ENCODE assay signal across 20 cellular contexts in the genomic region with DNA sequence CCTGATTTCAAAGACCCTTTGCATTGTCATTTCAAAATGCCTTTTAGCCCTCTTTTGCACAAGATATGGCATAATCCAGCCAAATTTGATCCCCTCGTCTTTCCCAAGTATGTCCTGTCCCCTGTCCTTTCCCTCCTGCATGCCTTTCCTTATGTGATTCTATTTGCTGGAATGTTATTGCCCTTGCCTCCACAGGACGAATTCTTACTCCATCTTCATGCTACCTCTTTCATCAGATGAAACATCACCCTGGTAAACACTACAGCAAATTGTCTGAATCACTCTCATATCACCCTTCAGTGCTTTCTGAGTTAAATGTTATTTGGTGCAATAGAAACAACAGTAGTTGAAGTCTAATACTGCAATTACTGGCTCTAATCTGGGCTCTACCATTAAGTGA. TPM values are rescaled to one million over a fixed set of nuclear protein-coding genes. Genes with fewer than 3 reads are reported as not detected.
A peak's percentile ranks its signal among the peaks of the same experiment; 100 is the strongest.
DNase-seq lines count a peak whose midpoint lies in the region; ATAC-seq, FAIRE-seq and TF ChIP-seq lines count a peak whose summit lies in the region.
"Had no signal": no experiment of that assay in that cellular context is flagged by ENCODE, and none has a peak within 500 bp of the region (broad histone marks: within the 10 kb centered on the region; RNA-seq: fewer than 3 reads in every experiment).

No MANE protein-coding gene starts in this region.

- H3K36me3 ChIP-seq in mammary epithelial cell (ENCODE audit: insufficient read depth, low read length) = no peaks in the 10 kb centered on the region
- no peaks in the 10 kb centered on the region for H3K36me3 ChIP-seq in breast epithelium
- no peaks in the 10 kb centered on the region for H3K36me3 ChIP-seq in H1 (ENCODE audit: control insufficient read depth in 2 of 4, insufficient read depth in 4 of 4, low read length in 3 of 4)
- H3K36me3 ChIP-seq in mesenchymal stem cell (ENCODE audit: control insufficient read depth in 1 of 2, insufficient read depth in 2 of 2, low read depth in 1 of 2, low read length in 2 of 2) = no peaks in the 10 kb centered on the region
- H3K36me3 ChIP-seq in osteoblast (ENCODE audit: insufficient read depth, low read length) = no peaks in the 10 kb centered on the region

- H3K27ac ChIP-seq in mammary epithelial cell (ENCODE audit: insufficient read depth, low read depth, low read length) (no peak overlapping the region), breast epithelium (no peak overlapping the region), H1 (ENCODE audit: low read depth, low read length) (no peak overlapping the region), mesenchymal stem cell (ENCODE audit: low read length, poor library complexity, severe bottlenecking) (no peak overlapping the region), osteoblast (ENCODE audit: low read depth, low read length) (no peak overlapping the region)
- H3K27ac ChIP-seq: 22Rv1, KMS-11, PC-9, SK-N-MC had no signal

- CTCF ChIA-PET in mammary epithelial cell (lab: Charles Lee; ENCODE audit: low non-redundant PET) (no interaction called here), H1 (lab: Charles Lee; ENCODE audit: partially characterized antibody) (no interaction called here)

- POLR2A ChIA-PET in H1 (lab: Charles Lee; ENCODE audit: partially characterized antibody) = no interaction called here

- ATAC-seq in HG03457 (IDR thresholded peaks at IDR 0.05; ENCODE audit: unreplicated experiment) = no peak

- no peak overlapping the region for H3K56ac ChIP-seq in H1 (replicated peaks; ENCODE audit: insufficient read length, low read depth, low read length)

- H2AFZ ChIP-seq in mammary epithelial cell (ENCODE audit: low read depth, low read length) (peak overlapping the region; percentile 22), H1 (ENCODE audit: low read length) (peak overlapping the region; percentile 22; the same call in 1 of the 2 replicates), mesenchymal stem cell (ENCODE audit: low read depth, low read length) (no peak overlapping the region), osteoblast (ENCODE audit: low read length) (no peak overlapping the region)
- H2AFZ ChIP-seq: PC-9 had no signal

- in situ Hi-C loops in mammary epithelial cell (cut with MboI; ENCODE audit: low sequenced_read_pairs in 2 of 2) = no loop called here

- H3K9me3 ChIP-seq in mammary epithelial cell (replicated peaks; ENCODE audit: insufficient read depth, low read length) (peaks cover 6% of the 10 kb centered on the region), breast epithelium (no peaks in the 10 kb centered on the region), H1 (ENCODE audit: insufficient read depth in 2 of 2, low read depth in 1 of 2, low read length in 1 of 2) (no peaks in the 10 kb centered on the region), mesenchymal stem cell (ENCODE audit: control insufficient read depth, low read length) (no peaks in the 10 kb centered on the region), osteoblast (ENCODE audit: low read depth, low read length) (no peaks in the 10 kb centered on the region)

- no peak overlapping the region for H3K9ac ChIP-seq in mammary epithelial cell (ENCODE audit: insufficient read depth, low read length)
- H3K9ac ChIP-seq in H1 (replicated peaks in 1 of 4; ENCODE audit: extremely low read depth in 1 of 4, low read depth in 3 of 4, low read length in 3 of 4) = no peak overlapping the region
- H3K9ac ChIP-seq in mesenchymal stem cell (ENCODE audit: low read length) = no peak overlapping the region
- H3K9ac ChIP-seq: KMS-11 had no signal

- no peak for DNase-seq in mammary epithelial cell
- DNase-seq in breast epithelium (ENCODE audit: low spot score in 2 of 2) = no peak
- DNase-seq in H1 (ENCODE audit: low read depth in 1 of 2, low spot score in 2 of 2) = no peak
- DNase-seq in mesenchymal stem cell = no peak
- DNase-seq in osteoblast (ENCODE audit: insufficient read length, low spot score, missing footprints) = no peak
- DNase-seq in epidermal melanocyte (ENCODE audit: insufficient read length, low spot score) = no peak
- DNase-seq: DMS153, DND-41, H9, MM.1S, NCI-H2029, NCI-H446 treated with DMSO at 0.1 percent for 48 hours, NCI-H526 treated with DMSO at 0.1 percent for 48 hours, PC-9, SHP77 had no signal

- no peak overlapping the region for H3K4me3 ChIP-seq in mammary epithelial cell (replicated peaks in 1 of 3; ENCODE audit: insufficient read depth in 1 of 3, low read depth in 2 of 3, low read length in 3 of 3)
- no peak overlapping the region for H3K4me3 ChIP-seq in breast epithelium
- H3K4me3 ChIP-seq in H1 (ENCODE audit: extremely low read depth in 1 of 4, insufficient read depth in 2 of 4, low read depth in 3 of 4, low read length in 4 of 4) = no peak overlapping the region
- H3K4me3 ChIP-seq in mesenchymal stem cell (ENCODE audit: insufficient read depth in 1 of 2, low read depth in 1 of 2, low read length in 2 of 2) = no peak overlapping the region
- H3K4me3 ChIP-seq in osteoblast (ENCODE audit: insufficient read depth, low read length) = no peak overlapping the region
- H3K4me3 ChIP-seq: PC-9, SK-N-MC had no signal

- H3K23me2 ChIP-seq in H1 (ENCODE audit: low read depth, low read length) = no peaks in the 10 kb centered on the region

- no peaks in the 10 kb centered on the region for H3K79me1 ChIP-seq in H1 (ENCODE audit: low read depth, low read length)
- H3K79me1 ChIP-seq in mesenchymal stem cell (replicated peaks; ENCODE audit: low read length, poor library complexity, severe bottlenecking) = no peaks in the 10 kb centered on the region

- H2BK15ac ChIP-seq in H1 (ENCODE audit: low read length) (no peak overlapping the region), mesenchymal stem cell (ENCODE audit: low read depth, poor library complexity, severe bottlenecking) (no peak overlapping the region)

- H3K23ac ChIP-seq in H1 (ENCODE audit: insufficient read length) (no peak overlapping the region), mesenchymal stem cell (ENCODE audit: low read length in 2 of 2) (no peak overlapping the region)

- H2AK5ac ChIP-seq in H1 (ENCODE audit: low read depth, low read length) (no peak overlapping the region), mesenchymal stem cell (ENCODE audit: low read length, severe bottlenecking) (no peak overlapping the region)

- no peak overlapping the region for H2BK20ac ChIP-seq in H1 (ENCODE audit: low read length)

- H3K4me2 ChIP-seq in mammary epithelial cell (ENCODE audit: insufficient read depth, low read depth, low read length) (no peak overlapping the region), H1 (ENCODE audit: insufficient read depth in 1 of 2, low read depth in 2 of 2, low read length in 2 of 2) (no peak overlapping the region), mesenchymal stem cell (ENCODE audit: low read length, poor library complexity, severe bottlenecking) (no peak overlapping the region), osteoblast (ENCODE audit: insufficient read depth, low read length) (no peak overlapping the region)
- H3K4me2 ChIP-seq: KMS-11, PC-9 had no signal

- WGBS in mammary epithelial cell (ENCODE audit: low coverage, missing lambda C conversion rate) = 70% methylated on average over 2 of the region's 2 CpGs
- WGBS in H1 (ENCODE audit: extremely low coverage in 1 of 2, insufficient coverage in 1 of 2, insufficient read length in 1 of 2, insufficient replicate concordance in 2 of 2, low coverage in 1 of 2, low lambda C conversion rate in 2 of 2, missing lambda C conversion rate in 1 of 2), 2 experiments = 85% methylated on average over 2 of the region's 2 CpGs; no CpG with 5 or more reads in 1 of the 2 experiments
- 81% methylated on average over 2 of the region's 2 CpGs for WGBS in mesenchymal stem cell

- TF ChIP-seq CTCF in mammary epithelial cell (conservative IDR thresholded peaks at IDR 0.05 in 1 of 2, IDR thresholded peaks at IDR 0.05 in 1 of 2; ENCODE audit: extremely low read depth in 1 of 2, insufficient read depth in 1 of 2, low read depth in 1 of 2, low read length in 2 of 2) (no peak), breast epithelium (IDR thresholded peaks at IDR 0.05) (no peak), H1 (IDR thresholded peaks at IDR 0.05; ENCODE audit: control extremely low read depth in 1 of 3, insufficient read depth in 1 of 3, low read depth in 1 of 3, low read length in 3 of 3) (no peak), osteoblast (IDR thresholded peaks at IDR 0.05; ENCODE audit: extremely low read depth, low read depth, low read length) (no peak)

- H2BK12ac ChIP-seq in H1 (ENCODE audit: low read depth, low read length) (no peak overlapping the region), mesenchymal stem cell (ENCODE audit: low read length in 2 of 2) (no peak overlapping the region)

- peaks cover 23% of the 10 kb centered on the region for H3K4me1 ChIP-seq in mammary epithelial cell (ENCODE audit: insufficient read depth, low read length)
- no peaks in the 10 kb centered on the region for H3K4me1 ChIP-seq in breast epithelium
- no peaks in the 10 kb centered on the region; a peak in 1 of 7 replicates for H3K4me1 ChIP-seq in H1 (replicated peaks in 1 of 4; ENCODE audit: control insufficient read depth in 3 of 4, insufficient read depth in 4 of 4, low read length in 3 of 4)
- peaks cover 1% of the 10 kb centered on the region for H3K4me1 ChIP-seq in mesenchymal stem cell (ENCODE audit: control insufficient read depth, insufficient read depth, low read depth, low read length)
- peaks cover 9% of the 10 kb centered on the region for H3K4me1 ChIP-seq in osteoblast (ENCODE audit: insufficient read depth, low read length)

- H3K18ac ChIP-seq in H1 (ENCODE audit: extremely low read depth, low read length) (no peak overlapping the region), mesenchymal stem cell (ENCODE audit: low read depth in 1 of 2, low read length in 2 of 2) (no peak overlapping the region)

- no peak overlapping the region for H2BK120ac ChIP-seq in H1 (replicated peaks; ENCODE audit: low read depth, low read length)
- no peak overlapping the region for H2BK120ac ChIP-seq in mesenchymal stem cell (ENCODE audit: low read depth, low read length)

- TF ChIP-seq RAD21 in H1 (IDR thresholded peaks at IDR 0.05 in 1 of 2, conservative IDR thresholded peaks at IDR 0.05 in 1 of 2; ENCODE audit: low read depth in 2 of 2, low read length in 2 of 2) = no peak

- H4K8ac ChIP-seq in H1 (ENCODE audit: extremely low read depth, insufficient read depth, low read length) (no peak overlapping the region), mesenchymal stem cell (ENCODE audit: low read length) (peak overlapping the region; percentile 37)

- H4K20me1 ChIP-seq in mammary epithelial cell (ENCODE audit: insufficient read depth, low read length) (no peaks in the 10 kb centered on the region), H1 (replicated peaks in 1 of 2; ENCODE audit: control insufficient read depth in 1 of 2, insufficient read depth in 2 of 2, low read length in 2 of 2) (no peaks in the 10 kb centered on the region), osteoblast (ENCODE audit: insufficient read depth, low read length) (no peaks in the 10 kb centered on the region)

- intact Hi-C loops in mammary epithelial cell (cut with micrococcal nuclease) = loop anchor here (2.0 kb wide), 1 partner anchor 55 kb away; no protein-coding TSS in a partner anchor
- intact Hi-C loops in breast epithelium (cut with DNase I; ENCODE audit: low total_unique reads) = no loop called here

- no peak overlapping the region for H3K4ac ChIP-seq in H1 (replicated peaks; ENCODE audit: insufficient read length, low read depth, low read length)
- no peak overlapping the region for H3K4ac ChIP-seq in mesenchymal stem cell (ENCODE audit: low read depth in 1 of 2, low read length in 2 of 2)

- H4K91ac ChIP-seq in H1 (replicated peaks; ENCODE audit: insufficient read length, low read length) = no peak overlapping the region
- H4K91ac ChIP-seq in mesenchymal stem cell (ENCODE audit: low read length) = no peak overlapping the region

- TF ChIP-seq POLR2A in breast epithelium (IDR thresholded peaks at IDR 0.05) (no peak), H1 (IDR thresholded peaks at IDR 0.05; ENCODE audit: control extremely low read depth in 1 of 2, low read depth in 2 of 2, low read length in 2 of 2) (no peak)

- no peak overlapping the region for H2BK5ac ChIP-seq in H1 (ENCODE audit: low read depth, low read length)
- H2BK5ac ChIP-seq in mesenchymal stem cell (ENCODE audit: low read depth, low read length, poor library complexity, severe bottlenecking) = no peak overlapping the region

- no peaks in the 10 kb centered on the region for H3K79me2 ChIP-seq in mammary epithelial cell (ENCODE audit: insufficient read depth, low read length)
- H3K79me2 ChIP-seq in H1 (ENCODE audit: control insufficient read depth in 1 of 2, insufficient read depth in 2 of 2, low read length in 2 of 2) = no peaks in the 10 kb centered on the region
- no peaks in the 10 kb centered on the region for H3K79me2 ChIP-seq in osteoblast (ENCODE audit: insufficient read depth, low read length)

- dilution Hi-C loops in mammary epithelial cell (cut with HindIII; ENCODE audit: low sequenced_read_pairs) = no loop called here

- BruUV-seq in mammary epithelial cell (replicated peaks; lab: Mats Ljungman, UMichigan) = no TSS peak

- no peak for TF ChIP-seq EP300 in H1 (IDR thresholded peaks at IDR 0.05; ENCODE audit: borderline replicate concordance in 1 of 2, low read depth in 2 of 2, low read length in 2 of 2)

- H3K27me3 ChIP-seq in mammary epithelial cell (ENCODE audit: insufficient read depth, low read length) = no peaks in the 10 kb centered on the region
- H3K27me3 ChIP-seq in breast epithelium = no peaks in the 10 kb centered on the region
- no peaks in the 10 kb centered on the region for H3K27me3 ChIP-seq in H1 (replicated peaks in 1 of 4; ENCODE audit: control insufficient read depth in 3 of 4, extremely low read depth in 1 of 4, insufficient read depth in 3 of 4, low read length in 3 of 4)
- no peaks in the 10 kb centered on the region for H3K27me3 ChIP-seq in mesenchymal stem cell (ENCODE audit: control insufficient read depth in 1 of 2, insufficient read depth in 1 of 2, low read length in 2 of 2)
- no peaks in the 10 kb centered on the region for H3K27me3 ChIP-seq in osteoblast (ENCODE audit: insufficient read depth, low read length)

- H4K5ac ChIP-seq in H1 (ENCODE audit: insufficient read length, low read depth, low read length) = no peak overlapping the region

- FAIRE-seq in H1 (lab: Jason Lieb, UNC) = no peak
- FAIRE-seq: GM18507 had no signal

- no peak overlapping the region for H3K14ac ChIP-seq in H1 (ENCODE audit: insufficient read length)
- H3K14ac ChIP-seq in mesenchymal stem cell (ENCODE audit: low read length in 2 of 2) = no peak overlapping the region

RNA-seq across cellular contexts. Expression of a gene that starts 52.2 kb away (rescaled TPM):
- total RNA-seq in mammary epithelial cell = 1,000 to 10,000 TPM in 1 of 2 donors, 100 to 1,000 TPM in 1; 773 to 1,267 TPM
- 307 TPM for polyA plus RNA-seq in mammary epithelial cell
- polyA minus RNA-seq in mammary epithelial cell = 1,946 TPM
- 100 to 1,000 TPM in 1 of 3 donors, 10 to 100 TPM in 2; 54.2 to 125 (median 87.2) TPM for total RNA-seq in breast epithelium
- 137 and 144 TPM in 2 replicates for total RNA-seq in H1 (2021; fragmentation: NEBNext Ultra II Directional; extraction: Animal tissue kit (Norgen Biotek cat#: 25700))
- 84.0 and 94.4 TPM in 2 replicates for polyA plus RNA-seq in H1 (2011; rRNA removed)
- 74.4 TPM for polyA plus RNA-seq in H1 (2011; cell fraction: cytosol; rRNA removed)
- polyA plus RNA-seq in H1 (2011; cell fraction: nucleus; rRNA removed) = 371 TPM
- polyA plus RNA-seq in H1 (2012, experiment 1 of 2) = 73.7 to 125 TPM (median 95.6 TPM) in 4 replicates
- polyA plus RNA-seq in H1 (2012, experiment 2 of 2) = 10.8 TPM
- polyA plus RNA-seq in H1 (2013, experiment 1 of 2) = 93.1 TPM
- polyA plus RNA-seq in H1 (2013, experiment 2 of 2) = 69.3 TPM
- polyA minus RNA-seq in H1 (2011; rRNA and poly(A)+ RNA removed) = 977 and 1,176 TPM in 2 replicates
- polyA minus RNA-seq in H1 (2011; cell fraction: cytosol; rRNA and poly(A)+ RNA removed) = 243 TPM
- polyA minus RNA-seq in H1 (2011; cell fraction: nucleus; rRNA and poly(A)+ RNA removed) = 409 TPM
- polyA plus RNA-seq in mesenchymal stem cell (2013, experiment 1 of 2) = 137 TPM
- polyA plus RNA-seq in mesenchymal stem cell (2013, experiment 2 of 2) = 119 TPM
- 474 and 522 TPM in 2 replicates for total RNA-seq in osteoblast

Comparison
In these comparisons a context has a peak if more than half of its experiments do, and no peak if none do; other contexts are left out.
1. H2AFZ ChIP-seq: peak in mammary epithelial cell (single experiment) and H1 (single experiment); none in mesenchymal stem cell (single experiment) and osteoblast (single experiment).